8 cellular contexts compared by ENCODE assay signal in the genomic region with DNA sequence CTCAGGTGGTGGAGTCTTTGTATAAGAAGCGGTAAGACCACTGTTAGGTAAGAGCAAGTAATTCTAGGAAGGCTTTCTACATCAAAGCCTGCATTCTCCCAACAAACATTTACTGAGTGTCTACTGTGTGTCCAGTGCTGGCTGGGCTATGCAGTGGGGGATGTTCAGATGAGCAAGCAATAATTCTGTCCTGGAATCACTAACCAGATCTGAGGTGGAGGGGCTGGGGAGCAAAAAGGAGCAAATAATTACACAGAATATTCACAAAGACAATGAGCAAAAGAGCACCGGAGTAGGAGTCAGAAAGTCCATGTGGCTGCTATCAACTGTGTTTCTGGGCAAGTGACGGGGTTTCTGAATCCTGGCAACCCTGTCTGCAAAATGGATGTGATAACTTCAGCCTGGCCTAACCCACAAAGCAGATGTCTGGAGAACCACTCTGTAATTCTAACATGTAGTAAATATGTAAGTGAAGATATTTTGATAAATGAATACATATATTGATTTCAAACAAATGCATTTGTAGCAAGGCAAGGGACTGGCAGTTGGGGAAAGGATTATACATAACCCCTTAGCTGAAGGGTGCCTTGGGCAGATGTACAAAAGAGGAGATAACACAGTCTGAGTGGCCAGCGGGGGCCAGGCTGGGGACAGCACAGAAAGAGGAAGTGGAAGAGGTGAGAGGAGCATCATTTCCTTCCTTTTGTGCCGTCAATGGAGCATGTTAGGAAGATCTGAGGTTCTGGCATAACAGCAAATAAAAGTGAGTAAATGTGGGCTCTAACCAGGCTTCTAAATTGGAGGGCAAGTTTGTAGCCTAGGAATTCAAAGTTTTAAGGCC.
DNase-seq lines count a peak whose midpoint lies in the region; ATAC-seq lines count a peak whose summit lies in the region.

No MANE protein-coding gene starts in this region.

- ATAC-seq in GM19467 (IDR thresholded peaks at IDR 0.05; ENCODE audit: unreplicated experiment) (peak; percentile 80), GM19328 (IDR thresholded peaks at IDR 0.05; ENCODE audit: unreplicated experiment) (no peak), HG03342 (IDR thresholded peaks at IDR 0.05; ENCODE audit: unreplicated experiment) (no peak)

- H3K27ac Mint-ChIP-seq in stimulated activated naive CD8-positive, alpha-beta T cell treated with anti-CD3 and anti-CD28 coated beads, Interleukin-15, Interleukin-2, amounts not matched to agents 100 ng/mL and 50 ng/mL, for 24 hours, result peak overlapping the region; percentile 73

- H3K4me1 Mint-ChIP-seq in stimulated activated naive CD8-positive, alpha-beta T cell treated with anti-CD3 and anti-CD28 coated beads, Interleukin-15, Interleukin-2, amounts not matched to agents 100 ng/mL and 50 ng/mL, for 24 hours (ENCODE audit: low read depth), result peaks cover 27% of the 10 kb centered on the region

- no peaks in the 10 kb centered on the region for H3K9me3 Mint-ChIP-seq in stimulated activated naive CD8-positive, alpha-beta T cell treated with anti-CD3 and anti-CD28 coated beads, Interleukin-15, Interleukin-2, amounts not matched to agents 100 ng/mL and 50 ng/mL, for 24 hours

- DNase-seq in NCI-H82 treated with DMSO at 0.1 percent for 48 hours (lab: John Stamatoyannopoulos, UW; ENCODE audit: unreplicated experiment), result peak; percentile 33
- peak; percentile 56 for DNase-seq in globus pallidus (ENCODE audit: low spot score)
- DNase-seq in NCI-H146 (lab: John Stamatoyannopoulos, UW), result no peak
- no peak for DNase-seq in NCI-H774 (lab: John Stamatoyannopoulos, UW)

- no peaks in the 10 kb centered on the region for H3K36me3 Mint-ChIP-seq in stimulated activated naive CD8-positive, alpha-beta T cell treated with anti-CD3 and anti-CD28 coated beads, Interleukin-15, Interleukin-2, amounts not matched to agents 100 ng/mL and 50 ng/mL, for 24 hours (ENCODE audit: low read depth)

- no peaks in the 10 kb centered on the region for H3K27me3 Mint-ChIP-seq in stimulated activated naive CD8-positive, alpha-beta T cell treated with anti-CD3 and anti-CD28 coated beads, Interleukin-15, Interleukin-2, amounts not matched to agents 100 ng/mL and 50 ng/mL, for 24 hours

- H3K4me3 Mint-ChIP-seq in stimulated activated naive CD8-positive, alpha-beta T cell treated with anti-CD3 and anti-CD28 coated beads, Interleukin-15, Interleukin-2, amounts not matched to agents 100 ng/mL and 50 ng/mL, for 24 hours, result peak overlapping the region; percentile 5

Comparison
In these comparisons a context has a peak if more than half of its experiments do, and no peak if none do; other contexts are left out.
1. DNase-seq: peak in NCI-H82 treated with DMSO at 0.1 percent for 48 hours (single experiment) and globus pallidus (single experiment); none in NCI-H146 (single experiment) and NCI-H774 (single experiment).